Comparison of ENCODE assay signal across 21 cellular contexts in genomic region chr2:143218621-143219020, GRCh38.
DNase-seq lines count a peak whose midpoint lies in the region; ATAC-seq and TF ChIP-seq lines count a peak whose summit lies in the region.
"Had no signal": no experiment of that assay in that cellular context is flagged by ENCODE, and none has a peak within 500 bp of the region (broad histone marks: within the 10 kb centered on the region; RNA-seq: fewer than 3 reads in every experiment).

No MANE protein-coding gene starts in this region.

- H3K4me1 ChIP-seq in neutrophil (ENCODE audit: control insufficient read depth in 1 of 2, insufficient read depth in 1 of 2, low read depth in 1 of 2, low read length in 1 of 2): peaks cover 13 to 18% of the 10 kb centered on the region in 2 experiments
- no peaks in the 10 kb centered on the region for H3K4me1 ChIP-seq in uterus
- H3K4me1 ChIP-seq: BLaER1 had no signal

- TF ChIP-seq CTCF in CD4-positive, alpha-beta T cell (IDR thresholded peaks at IDR 0.05): no peak
- TF ChIP-seq CTCF in neutrophil (IDR thresholded peaks at IDR 0.05) (no peak), uterus (IDR thresholded peaks at IDR 0.05) (no peak)

- CTCF ChIA-PET in CD4-positive, alpha-beta T cell (lab: Charles Lee): interaction anchor here (0.6 to 2.5 kb wide), 6 partner anchors 14 to 184 kb away, joined by 3 to 10 read pairs (median 3); no protein-coding TSS in a partner anchor

- no peak for DNase-seq in CD4-positive, alpha-beta T cell
- DNase-seq in T-helper 17 cell: no peak
- no peak for DNase-seq in memory B cell (ENCODE audit: low spot score in 2 of 2)
- no peak for DNase-seq in Kasumi-1 (lab: John Stamatoyannopoulos, UW)
- DNase-seq in stimulated activated naive B cell treated with anti-CD40 and anti-IgM and Interleukin-4, amounts not matched to agents 10 μg/mL and 1 μg/mL and 100 μg/mL, for 72 hours: no peak
- DNase-seq in uterus: no peak
- DNase-seq: Calu3; CD4-positive, CD25-positive, alpha-beta regulatory T cell; CD8-positive, alpha-beta memory T cell; COR-L47; DMS79 treated with DMSO at 0.1 percent for 48 hours; GF-D8; H9 had no signal

- POLR2A ChIA-PET in CD4-positive, alpha-beta T cell (lab: Charles Lee): interaction anchor here (0.8 kb wide), 1 partner anchor 105 kb away, joined by 3 read pairs; no protein-coding TSS in a partner anchor

- H3K36me3 Mint-ChIP-seq in CD4-positive, alpha-beta T cell (ENCODE audit: low read depth): peaks cover 79% of the 10 kb centered on the region
- H3K36me3 Mint-ChIP-seq in T-helper 17 cell (ENCODE audit: low read depth) (peaks cover 9% of the 10 kb centered on the region), memory B cell (peaks cover 30% of the 10 kb centered on the region)
- H3K36me3 Mint-ChIP-seq in stimulated activated naive B cell treated with anti-CD40 and anti-IgM and Interleukin-4, amounts not matched to agents 10 μg/mL and 1 μg/mL and 100 μg/mL, for 72 hours: peaks cover 16 to 28% of the 10 kb centered on the region in 2 donors

- peaks cover 31% of the 10 kb centered on the region for H3K36me3 ChIP-seq in neutrophil
- H3K36me3 ChIP-seq in uterus: no peaks in the 10 kb centered on the region

- no peak for ATAC-seq in CD4-positive, alpha-beta T cell (ENCODE audit: poor library complexity)
- no peak for ATAC-seq in T-helper 17 cell
- ATAC-seq in memory B cell (ENCODE audit: low read depth): no peak
- no peak for ATAC-seq in GM18498 (IDR thresholded peaks at IDR 0.05; ENCODE audit: unreplicated experiment)
- ATAC-seq in stimulated activated naive B cell treated with anti-CD40 and anti-IgM and Interleukin-4, amounts not matched to agents 10 μg/mL and 1 μg/mL and 100 μg/mL, for 72 hours (replicated peaks): no peak
- ATAC-seq: GM23338, HCT116 had no signal

- no peak overlapping the region for H3K27ac ChIP-seq in CD4-positive, alpha-beta T cell (ENCODE audit: low read depth, low read length)
- H3K27ac ChIP-seq in neutrophil (peak overlapping the region; percentile 63), uterus (no peak overlapping the region)
- H3K27ac ChIP-seq: 22Rv1, BLaER1, C4-2B had no signal

- intact Hi-C loops in CD4-positive, alpha-beta T cell (cut with DNase I, micrococcal nuclease): loop anchor here (2.0 to 5.0 kb wide), 2 partner anchors 14 to 181 kb away; no protein-coding TSS in a partner anchor
- intact Hi-C loops in uterus (cut with DNase I; ENCODE audit: low total_unique reads): no loop called here

- H3K9me3 ChIP-seq in CD4-positive, alpha-beta T cell (ENCODE audit: control insufficient read depth, low read length): no peaks in the 10 kb centered on the region
- H3K9me3 ChIP-seq in T-helper 17 cell (ENCODE audit: control insufficient read depth, low read length, poor library complexity, severe bottlenecking): no peaks in the 10 kb centered on the region
- no peaks in the 10 kb centered on the region for H3K9me3 ChIP-seq in neutrophil
- H3K9me3 ChIP-seq in uterus: no peaks in the 10 kb centered on the region
- H3K9me3 ChIP-seq: BLaER1 had no signal

- TF ChIP-seq POLR2A in uterus (IDR thresholded peaks at IDR 0.05): no peak

- peak overlapping the region; percentile 65 for H3K27ac Mint-ChIP-seq in CD4-positive, alpha-beta T cell
- H3K27ac Mint-ChIP-seq in T-helper 17 cell (peak overlapping the region; percentile 80), memory B cell (peak overlapping the region; percentile 88)
- H3K27ac Mint-ChIP-seq in stimulated activated naive B cell treated with anti-CD40 and anti-IgM and Interleukin-4, amounts not matched to agents 10 μg/mL and 1 μg/mL and 100 μg/mL, for 72 hours: no peak overlapping the region
- H3K27ac Mint-ChIP-seq: GM23338, H9 had no signal

- H3K4me1 Mint-ChIP-seq in CD4-positive, alpha-beta T cell (ENCODE audit: low read depth): peaks cover 78% of the 10 kb centered on the region
- H3K4me1 Mint-ChIP-seq in T-helper 17 cell: peaks cover 32% of the 10 kb centered on the region
- peaks cover 25% of the 10 kb centered on the region for H3K4me1 Mint-ChIP-seq in memory B cell
- peaks cover 11 to 38% of the 10 kb centered on the region in 2 donors for H3K4me1 Mint-ChIP-seq in stimulated activated naive B cell treated with anti-CD40 and anti-IgM and Interleukin-4, amounts not matched to agents 10 μg/mL and 1 μg/mL and 100 μg/mL, for 72 hours

- H3K4me3 Mint-ChIP-seq in CD4-positive, alpha-beta T cell: no peak overlapping the region
- H3K4me3 Mint-ChIP-seq in T-helper 17 cell (no peak overlapping the region), memory B cell (no peak overlapping the region)
- H3K4me3 Mint-ChIP-seq in stimulated activated naive B cell treated with anti-CD40 and anti-IgM and Interleukin-4, amounts not matched to agents 10 μg/mL and 1 μg/mL and 100 μg/mL, for 72 hours: no peak overlapping the region
- H3K4me3 Mint-ChIP-seq: B cell; CD8-positive, alpha-beta memory T cell; GM23338; H9 had no signal

- H3K27me3 Mint-ChIP-seq in CD4-positive, alpha-beta T cell: no peaks in the 10 kb centered on the region
- H3K27me3 Mint-ChIP-seq in T-helper 17 cell (no peaks in the 10 kb centered on the region), memory B cell (no peaks in the 10 kb centered on the region)
- H3K27me3 Mint-ChIP-seq in stimulated activated naive B cell treated with anti-CD40 and anti-IgM and Interleukin-4, amounts not matched to agents 10 μg/mL and 1 μg/mL and 100 μg/mL, for 72 hours: no peaks in the 10 kb centered on the region
- H3K27me3 Mint-ChIP-seq: B cell; CD4-positive, CD25-positive, alpha-beta regulatory T cell; CD8-positive, alpha-beta memory T cell had no signal

- H3K4me3 ChIP-seq in neutrophil (ENCODE audit: low read depth in 1 of 2, low read length in 1 of 2) (no peak overlapping the region), uterus (no peak overlapping the region)
- H3K4me3 ChIP-seq: BLaER1, GM23338 had no signal

- H3K27me3 ChIP-seq in CD4-positive, alpha-beta T cell (ENCODE audit: control insufficient read depth, insufficient read depth, low read length): no peaks in the 10 kb centered on the region
- H3K27me3 ChIP-seq in neutrophil (no peaks in the 10 kb centered on the region), uterus (no peaks in the 10 kb centered on the region)
- H3K27me3 ChIP-seq: BLaER1 had no signal

- H3K9me3 Mint-ChIP-seq in CD4-positive, alpha-beta T cell: no peaks in the 10 kb centered on the region
- no peaks in the 10 kb centered on the region for H3K9me3 Mint-ChIP-seq in memory B cell
- H3K9me3 Mint-ChIP-seq in stimulated activated naive B cell treated with anti-CD40 and anti-IgM and Interleukin-4, amounts not matched to agents 10 μg/mL and 1 μg/mL and 100 μg/mL, for 72 hours: no peaks in the 10 kb centered on the region
- H3K9me3 Mint-ChIP-seq: CD4-positive, CD25-positive, alpha-beta regulatory T cell; CD8-positive, alpha-beta memory T cell; GM23338; H9 had no signal
